24 cellular contexts compared by ENCODE assay signal in the genomic region with DNA sequence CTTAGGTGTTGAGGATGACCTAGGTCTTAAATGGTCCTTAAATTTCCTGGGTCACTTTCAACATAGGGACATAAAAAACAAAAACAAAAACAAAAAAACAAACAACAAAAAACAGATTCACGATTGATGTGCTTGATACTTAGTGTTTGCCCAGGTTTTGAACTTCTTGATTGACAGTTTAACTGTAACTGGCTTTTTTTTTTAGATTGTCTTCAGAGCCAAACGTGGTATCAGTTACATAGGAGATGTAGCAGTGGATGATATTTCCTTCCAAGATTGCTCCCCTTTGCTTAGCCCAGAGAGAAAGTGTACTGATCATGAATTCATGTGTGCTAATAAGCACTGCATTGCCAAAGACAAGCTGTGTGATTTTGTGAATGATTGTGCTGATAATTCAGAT.
"Had no signal": no experiment of that assay in that cellular context is flagged by ENCODE, and none has a peak within 500 bp of the region (broad histone marks: within the 10 kb centered on the region; RNA-seq: fewer than 3 reads in every experiment).

No MANE protein-coding gene starts in this region.

- H3K9me3 Mint-ChIP-seq: stimulated activated naive CD8-positive, alpha-beta T cell treated with anti-CD3 and anti-CD28 coated beads, Interleukin-15, Interleukin-2, amounts not matched to agents 100 ng/mL and 50 ng/mL, for 24 hours; type B pancreatic cell had no signal

- H3K27me3 Mint-ChIP-seq: stimulated activated memory B cell treated with anti-CD40 and anti-IgM and Interleukin-4, amounts not matched to agents 10 μg/mL and 1 μg/mL and 100 μg/mL, for 72 hours; stimulated activated naive B cell treated with anti-CD40 and anti-IgM and Interleukin-4, amounts not matched to agents 10 μg/mL and 1 μg/mL and 100 μg/mL, for 72 hours; stimulated activated naive CD8-positive, alpha-beta T cell treated with anti-CD3 and anti-CD28 coated beads, Interleukin-15, amount 100 ng/mL, for 72 hours; stimulated activated naive CD8-positive, alpha-beta T cell treated with anti-CD3 and anti-CD28 coated beads, Interleukin-15, Interleukin-2, amounts not matched to agents 100 ng/mL and 50 ng/mL, for 24 hours; type B pancreatic cell had no signal

- DNase-seq: stimulated activated CD4-positive, alpha-beta T cell treated with anti-CD3 and anti-CD28 coated beads, Interleukin-2, amount 100 ng/mL, for 48 hours; stimulated activated CD4-positive, alpha-beta T cell treated with anti-CD3 and anti-CD28 coated beads, Interleukin-4, amount 100 ng/mL, for 1 hour; stimulated activated CD4-positive, alpha-beta T cell treated with anti-CD3 and anti-CD28 coated beads, Interleukin-4, amount 100 ng/mL, for 24 hours; stimulated activated CD4-positive, alpha-beta T cell treated with anti-CD3 and anti-CD28 coated beads, Interleukin-4, amount 100 ng/mL, for 4 hours; stimulated activated CD8-positive, alpha-beta memory T cell treated with anti-CD3 and anti-CD28 coated beads, Interleukin-4, amount 100 ng/mL, for 48 hours; stimulated activated naive B cell treated with anti-CD40 and anti-IgM and Interleukin-4, amounts not matched to agents 10 μg/mL and 1 μg/mL and 100 μg/mL, for 72 hours; stimulated activated naive CD4-positive, alpha-beta T cell; stimulated activated naive CD4-positive, alpha-beta T cell treated with Interleukin-2 at 50 U/mL for 16 hours; stimulated activated naive CD8-positive, alpha-beta T cell treated with anti-CD3 and anti-CD28 coated beads, Interleukin-15, amount 100 ng/mL, for 72 hours; stimulated activated naive CD8-positive, alpha-beta T cell treated with anti-CD3 and anti-CD28 coated beads, Interleukin-15, Interleukin-2, amounts not matched to agents 100 U/mL and 50 U/mL, for 24 hours; stomach; substantia nigra; testis; thyroid gland; tibial artery; transverse colon; trophoblast cell; upper lobe of left lung; upper lobe of right lung; uterus had no signal

- H3K27ac Mint-ChIP-seq: stimulated activated effector memory CD8-positive, alpha-beta T cell treated with anti-CD3 and anti-CD28 coated beads, Interleukin-12 subunit alpha, Interleukin-12 subunit beta, amount 100 ng/mL, for 72 hours; stimulated activated memory B cell treated with anti-CD40 and anti-IgM and Interleukin-4, amounts not matched to agents 10 μg/mL and 1 μg/mL and 100 μg/mL, for 72 hours; stimulated activated naive B cell treated with anti-CD40 and anti-IgM and Interleukin-4, amounts not matched to agents 10 μg/mL and 1 μg/mL and 100 μg/mL, for 72 hours; stimulated activated naive CD8-positive, alpha-beta T cell treated with anti-CD3 and anti-CD28 coated beads, Interleukin-15, amount 100 ng/mL, for 72 hours; stimulated activated naive CD8-positive, alpha-beta T cell treated with anti-CD3 and anti-CD28 coated beads, Interleukin-15, Interleukin-2, amounts not matched to agents 100 ng/mL and 50 ng/mL, for 24 hours; type B pancreatic cell had no signal

- H3K4me1 Mint-ChIP-seq: stimulated activated effector memory CD8-positive, alpha-beta T cell treated with anti-CD3 and anti-CD28 coated beads, Interleukin-12 subunit alpha, Interleukin-12 subunit beta, amount 100 ng/mL, for 72 hours; stimulated activated memory B cell treated with anti-CD40 and anti-IgM and Interleukin-4, amounts not matched to agents 10 μg/mL and 1 μg/mL and 100 μg/mL, for 72 hours; stimulated activated naive B cell treated with anti-CD40 and anti-IgM and Interleukin-4, amounts not matched to agents 10 μg/mL and 1 μg/mL and 100 μg/mL, for 72 hours; stimulated activated naive CD8-positive, alpha-beta T cell treated with anti-CD3 and anti-CD28 coated beads, Interleukin-15, amount 100 ng/mL, for 72 hours had no signal

- H3K36me3 Mint-ChIP-seq: stimulated activated effector memory CD8-positive, alpha-beta T cell treated with anti-CD3 and anti-CD28 coated beads, Interleukin-12 subunit alpha, Interleukin-12 subunit beta, amount 100 ng/mL, for 72 hours; stimulated activated memory B cell treated with anti-CD40 and anti-IgM and Interleukin-4, amounts not matched to agents 10 μg/mL and 1 μg/mL and 100 μg/mL, for 72 hours; stimulated activated naive B cell treated with anti-CD40 and anti-IgM and Interleukin-4, amounts not matched to agents 10 μg/mL and 1 μg/mL and 100 μg/mL, for 72 hours; type B pancreatic cell had no signal

- ATAC-seq: stimulated activated effector memory CD8-positive, alpha-beta T cell treated with anti-CD3 and anti-CD28 coated beads, Interleukin-12 subunit alpha, Interleukin-12 subunit beta, amount 100 ng/mL, for 72 hours; stimulated activated memory B cell treated with anti-CD40 and anti-IgM and Interleukin-4, amounts not matched to agents 10 μg/mL and 1 μg/mL and 100 μg/mL, for 72 hours; stimulated activated naive B cell treated with anti-CD40 and anti-IgM and Interleukin-4, amounts not matched to agents 10 μg/mL and 1 μg/mL and 100 μg/mL, for 72 hours; stimulated activated naive CD8-positive, alpha-beta T cell treated with anti-CD3 and anti-CD28 coated beads, Interleukin-15, amount 100 ng/mL, for 72 hours; stimulated activated naive CD8-positive, alpha-beta T cell treated with anti-CD3 and anti-CD28 coated beads, Interleukin-15, Interleukin-2, amounts not matched to agents 100 U/mL and 50 U/mL, for 24 hours; upper lobe of right lung had no signal

- H3K4me3 Mint-ChIP-seq: stimulated activated effector memory CD8-positive, alpha-beta T cell treated with anti-CD3 and anti-CD28 coated beads, Interleukin-12 subunit alpha, Interleukin-12 subunit beta, amount 100 ng/mL, for 72 hours; stimulated activated memory B cell treated with anti-CD40 and anti-IgM and Interleukin-4, amounts not matched to agents 10 μg/mL and 1 μg/mL and 100 μg/mL, for 72 hours; stimulated activated naive B cell treated with anti-CD40 and anti-IgM and Interleukin-4, amounts not matched to agents 10 μg/mL and 1 μg/mL and 100 μg/mL, for 72 hours; stimulated activated naive CD8-positive, alpha-beta T cell treated with anti-CD3 and anti-CD28 coated beads, Interleukin-15, amount 100 ng/mL, for 72 hours; stimulated activated naive CD8-positive, alpha-beta T cell treated with anti-CD3 and anti-CD28 coated beads, Interleukin-15, Interleukin-2, amounts not matched to agents 100 ng/mL and 50 ng/mL, for 24 hours; type B pancreatic cell had no signal
